Comparison of ENCODE assay signal across 10 cellular contexts in the genomic region with DNA sequence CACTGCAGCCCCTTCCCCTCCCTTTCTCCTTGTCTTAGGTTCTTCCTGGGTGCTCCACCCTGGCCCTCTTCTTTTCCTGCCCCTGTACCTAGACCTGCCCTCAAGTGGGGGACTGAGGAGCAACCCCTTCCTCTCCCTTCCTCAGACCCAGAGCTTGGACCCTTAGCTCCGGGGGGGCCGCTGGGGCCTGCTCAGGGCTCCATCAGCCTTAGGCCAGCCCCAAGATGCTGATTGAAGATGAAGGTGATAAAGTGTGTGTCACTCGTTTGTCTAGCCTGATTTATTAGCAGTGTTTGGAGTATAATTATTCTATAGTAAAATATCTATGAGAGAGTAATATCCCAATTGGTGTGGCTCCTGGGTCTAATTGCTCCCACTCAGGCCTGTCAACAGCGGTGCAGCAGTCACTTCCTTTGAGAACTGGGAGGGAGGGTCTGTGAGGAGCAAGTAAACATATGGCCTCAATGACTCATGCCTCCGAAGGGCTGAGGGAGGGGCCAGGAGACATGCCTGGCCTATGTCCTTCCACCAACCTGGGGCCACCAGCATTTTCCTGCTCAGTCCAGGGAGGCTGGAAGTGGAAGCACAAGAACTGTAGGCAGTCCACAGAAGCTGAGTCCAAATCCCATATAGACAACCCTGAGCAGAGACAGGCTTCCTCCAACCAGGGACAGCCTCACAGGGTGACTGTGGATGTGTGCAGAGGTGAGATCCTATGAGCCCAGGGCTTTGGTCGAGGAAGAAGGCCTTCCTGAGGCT.
A peak's percentile ranks its signal among the peaks of the same experiment; 100 is the strongest.
DNase-seq lines count a peak whose midpoint lies in the region; ATAC-seq and TF ChIP-seq lines count a peak whose summit lies in the region.
"Had no signal": no experiment of that assay in that cellular context is flagged by ENCODE, and none has a peak within 500 bp of the region (broad histone marks: within the 10 kb centered on the region; RNA-seq: fewer than 3 reads in every experiment).

No MANE protein-coding gene starts in this region.

- TF ChIP-seq CTCF in breast epithelium (IDR thresholded peaks at IDR 0.05) (no peak), nephron progenitor cell (IDR thresholded peaks at IDR 0.05) (no peak)
- no peak for TF ChIP-seq CTCF in CD8-positive, alpha-beta T cell (IDR thresholded peaks at IDR 0.05)

- no peaks in the 10 kb centered on the region for H3K9me3 Mint-ChIP-seq in nephron progenitor cell
- H3K9me3 Mint-ChIP-seq in CD8-positive, alpha-beta T cell: no peaks in the 10 kb centered on the region

- ATAC-seq in GM18873 (IDR thresholded peaks at IDR 0.05; ENCODE audit: low FRiP score, unreplicated experiment): no peak
- no peak for ATAC-seq in CD8-positive, alpha-beta T cell
- ATAC-seq in HG03439 (IDR thresholded peaks at IDR 0.05; ENCODE audit: unreplicated experiment): no peak

- H3K27me3 Mint-ChIP-seq in nephron progenitor cell (ENCODE audit: low read depth, poor library complexity): peaks cover 25% of the 10 kb centered on the region
- no peaks in the 10 kb centered on the region for H3K27me3 Mint-ChIP-seq in CD8-positive, alpha-beta T cell (ENCODE audit: low read depth)

- H3K27ac Mint-ChIP-seq in nephron progenitor cell: no peak overlapping the region
- no peak overlapping the region for H3K27ac Mint-ChIP-seq in CD8-positive, alpha-beta T cell

- intact Hi-C loops in breast epithelium (cut with DNase I; ENCODE audit: low total_unique reads): no loop called here
- intact Hi-C loops in CD8-positive, alpha-beta T cell (cut with DNase I, micrococcal nuclease): no loop called here

- POLR2A ChIA-PET in CD8-positive, alpha-beta T cell (lab: Charles Lee): no interaction called here

- H3K36me3 Mint-ChIP-seq in nephron progenitor cell (ENCODE audit: low read depth): no peaks in the 10 kb centered on the region
- peaks cover 50% of the 10 kb centered on the region for H3K36me3 Mint-ChIP-seq in CD8-positive, alpha-beta T cell

- H3K9me3 ChIP-seq in breast epithelium: no peaks in the 10 kb centered on the region
- no peaks in the 10 kb centered on the region for H3K9me3 ChIP-seq in mesodermal cell (ENCODE audit: control insufficient read depth, low read length)
- H3K9me3 ChIP-seq in CD8-positive, alpha-beta T cell (ENCODE audit: low read length): no peaks in the 10 kb centered on the region
- H3K9me3 ChIP-seq: esophagus muscularis mucosa had no signal

- H3K4me1 ChIP-seq in breast epithelium (no peaks in the 10 kb centered on the region), mesodermal cell (ENCODE audit: control insufficient read depth, insufficient read depth, low read length, poor library complexity, severe bottlenecking) (peaks cover 22% of the 10 kb centered on the region)
- no peaks in the 10 kb centered on the region for H3K4me1 ChIP-seq in CD8-positive, alpha-beta T cell (ENCODE audit: insufficient read depth, low read length)
- H3K4me1 ChIP-seq: esophagus muscularis mucosa had no signal

- CTCF ChIA-PET in CD8-positive, alpha-beta T cell (lab: Charles Lee): interaction anchor here (0.6 to 1.5 kb wide), 4 partner anchors 20 to 121 kb away, joined by 3 to 4 read pairs (median 3); no protein-coding TSS in a partner anchor

- WGBS in mesodermal cell (ENCODE audit: insufficient coverage in 2 of 2), 2 experiments: 14 to 40% methylated on average over 2 to 3 of the region's 6 CpGs

- peaks cover 50% of the 10 kb centered on the region for H3K4me1 Mint-ChIP-seq in nephron progenitor cell
- H3K4me1 Mint-ChIP-seq in CD8-positive, alpha-beta T cell (ENCODE audit: low read depth): peaks cover under 1% of the 10 kb centered on the region

- peak overlapping the region; percentile 57 to 64 for H3K27ac ChIP-seq in breast epithelium
- peak overlapping the region; percentile 69 for H3K27ac ChIP-seq in mesodermal cell (ENCODE audit: low read depth, low read length, severe bottlenecking)
- H3K27ac ChIP-seq in CD8-positive, alpha-beta T cell (ENCODE audit: low read depth, low read length): no peak overlapping the region
- H3K27ac ChIP-seq: esophagus muscularis mucosa had no signal

- DNase-seq in DMS53 (lab: John Stamatoyannopoulos, UW) (peak; percentile 89), NCI-H146 (lab: John Stamatoyannopoulos, UW) (peak; percentile 78), breast epithelium (ENCODE audit: low spot score in 2 of 2) (peak in 1 of 2 donors; percentile 35), nephron progenitor cell (no peak)
- no peak for DNase-seq in CD8-positive, alpha-beta T cell
- DNase-seq: activated CD4-positive, alpha-beta T cell treated with anti-CD3 and anti-CD28 coated beads, Interleukin-2, amount 50 U/mL, for 4 hours had no signal

- H3K4me3 Mint-ChIP-seq in nephron progenitor cell: no peak overlapping the region
- H3K4me3 Mint-ChIP-seq in CD8-positive, alpha-beta T cell: no peak overlapping the region

- no peak overlapping the region for H3K4me3 ChIP-seq in breast epithelium
- no peak overlapping the region for H3K4me3 ChIP-seq in mesodermal cell (ENCODE audit: extremely low read depth, insufficient read depth, low read length, poor library complexity, severe bottlenecking)
- H3K4me3 ChIP-seq in CD8-positive, alpha-beta T cell (ENCODE audit: low read depth, low read length): no peak overlapping the region
- H3K4me3 ChIP-seq: esophagus muscularis mucosa had no signal

- no peak for TF ChIP-seq POLR2A in breast epithelium (IDR thresholded peaks at IDR 0.05)

- H3K36me3 ChIP-seq in breast epithelium (no peaks in the 10 kb centered on the region), mesodermal cell (ENCODE audit: control insufficient read depth, insufficient read depth, low read length) (no peaks in the 10 kb centered on the region)
- H3K36me3 ChIP-seq in CD8-positive, alpha-beta T cell (ENCODE audit: insufficient read depth, low read length): peaks cover 6% of the 10 kb centered on the region

- H3K27me3 ChIP-seq in breast epithelium: no peaks in the 10 kb centered on the region
- H3K27me3 ChIP-seq in CD8-positive, alpha-beta T cell (ENCODE audit: insufficient read depth, low read length): no peaks in the 10 kb centered on the region
- H3K27me3 ChIP-seq: esophagus muscularis mucosa had no signal

Comparison
In these comparisons a context has a peak if more than half of its experiments do, and no peak if none do; other contexts are left out.
1. DNase-seq: peak in DMS53 (single experiment) and NCI-H146 (single experiment); none in nephron progenitor cell (single experiment) and CD8-positive, alpha-beta T cell (0 of 7).